In the genomic region with DNA sequence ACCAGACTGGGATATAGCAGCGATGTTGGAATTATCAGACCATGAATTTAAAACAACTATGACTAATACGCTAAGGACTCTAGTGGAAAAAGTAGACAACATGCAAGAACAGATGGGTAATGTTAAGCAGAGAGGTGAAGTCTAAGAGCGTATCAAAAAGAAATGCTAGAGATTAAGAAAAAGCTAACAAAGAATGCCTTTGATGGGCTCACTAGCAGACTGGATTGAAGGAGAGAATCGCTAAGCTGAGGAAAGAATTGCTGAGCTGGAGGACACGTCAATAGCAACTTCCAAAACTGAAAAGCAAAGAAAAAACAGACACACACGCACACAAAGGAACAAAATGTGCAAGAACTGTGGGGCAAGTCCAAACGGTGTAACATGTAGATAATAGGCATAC, we compare ENCODE assay signal across 30 cellular contexts. TPM values are rescaled to one million over a fixed set of nuclear protein-coding genes. Genes with fewer than 3 reads are reported as not detected.
DNase-seq lines count a peak whose midpoint lies in the region; ATAC-seq and TF ChIP-seq lines count a peak whose summit lies in the region.
"Had no signal": no experiment of that assay in that cellular context is flagged by ENCODE, and none has a peak within 500 bp of the region (broad histone marks: within the 10 kb centered on the region; RNA-seq: fewer than 3 reads in every experiment).

No MANE protein-coding gene starts in this region.

- H2AK5ac ChIP-seq in mesenchymal stem cell (ENCODE audit: low read length, severe bottlenecking) = no peak overlapping the region

- H3K27ac ChIP-seq in right atrium auricular region (peak overlapping the region in 1 of 2 donors; percentile 27), mesenchymal stem cell (ENCODE audit: low read length, poor library complexity, severe bottlenecking) (peak overlapping the region; percentile 84), uterus (no peak overlapping the region)
- H3K27ac ChIP-seq: adrenal gland, brain microvascular endothelial cell, HL-60, skin epidermis, thoracic aorta had no signal

- H3K27ac Mint-ChIP-seq in stimulated activated memory B cell treated with anti-CD40 and anti-IgM and Interleukin-4, amounts not matched to agents 10 μg/mL and 1 μg/mL and 100 μg/mL, for 72 hours = peak overlapping the region; percentile 10
- H3K27ac Mint-ChIP-seq: activated CD4-positive, alpha-beta memory T cell treated with anti-CD3 and anti-CD28 coated beads for 36 hours; T-helper 17 cell had no signal

- TF ChIP-seq CTCF in right atrium auricular region (IDR thresholded peaks at IDR 0.05) = no peak
- no peak for TF ChIP-seq CTCF in uterus (IDR thresholded peaks at IDR 0.05)

- H4K91ac ChIP-seq in mesenchymal stem cell (ENCODE audit: low read length) = no peak overlapping the region

- no peak overlapping the region for H2AFZ ChIP-seq in mesenchymal stem cell (ENCODE audit: low read depth, low read length)

- DNase-seq in left ventricle myocardium superior (no peak), right atrium auricular region (ENCODE audit: low spot score) (no peak), mesenchymal stem cell (no peak), NCI-H748 (lab: John Stamatoyannopoulos, UW; ENCODE audit: unreplicated experiment) (no peak), DMS53 (lab: John Stamatoyannopoulos, UW) (no peak), uterus (no peak)
- DNase-seq: activated CD4-positive, alpha-beta memory T cell treated with anti-CD3 and anti-CD28 coated beads for 36 hours; activated CD4-positive, alpha-beta T cell treated with anti-CD3 and anti-CD28 coated beads for 1 hour; activated CD8-positive, alpha-beta memory T cell treated with anti-CD3 and anti-CD28 coated beads, Interleukin-2, amount 50 U/mL, for 4 hours; activated naive CD4-positive, alpha-beta T cell treated with Interleukin-2 at 50 U/mL for 16 hours; adrenal gland; brain microvascular endothelial cell; islet precursor cell; KBM-7; midbrain; naive thymus-derived CD4-positive, alpha-beta T cell; NCI-H1092 treated with DMSO at 0.1 percent for 48 hours; NCI-H187 treated with DMSO at 0.1 percent for 48 hours; NCI-H2171 treated with DMSO at 0.1 percent for 48 hours; NCI-H524 treated with DMSO at 0.1 percent for 48 hours; occipital lobe; PC-3; Right ventricle myocardium superior; stimulated activated naive CD4-positive, alpha-beta T cell treated with Interleukin-2 at 50 U/mL for 16 hours; T-helper 17 cell had no signal

- peaks cover 2% of the 10 kb centered on the region for H3K79me1 ChIP-seq in mesenchymal stem cell (replicated peaks; ENCODE audit: low read length, poor library complexity, severe bottlenecking)

- ATAC-seq in left ventricle myocardium superior (peak; percentile 44), esophagus mucosa (peak; percentile 51)
- ATAC-seq in stimulated activated memory B cell treated with anti-CD40 and anti-IgM and Interleukin-4, amounts not matched to agents 10 μg/mL and 1 μg/mL and 100 μg/mL, for 72 hours = no peak
- ATAC-seq: naive thymus-derived CD4-positive, alpha-beta T cell; PC-3; T-helper 17 cell had no signal

- no peak overlapping the region for H2BK120ac ChIP-seq in mesenchymal stem cell (ENCODE audit: low read depth, low read length)

- H2BK15ac ChIP-seq in mesenchymal stem cell (ENCODE audit: low read depth, poor library complexity, severe bottlenecking) = no peak overlapping the region

- peak overlapping the region; percentile 35 for H3K4me2 ChIP-seq in mesenchymal stem cell (ENCODE audit: low read length, poor library complexity, severe bottlenecking)

- H3K4ac ChIP-seq in mesenchymal stem cell (ENCODE audit: low read depth in 1 of 2, low read length in 2 of 2) = no peak overlapping the region

- H3K4me1 Mint-ChIP-seq in stimulated activated memory B cell treated with anti-CD40 and anti-IgM and Interleukin-4, amounts not matched to agents 10 μg/mL and 1 μg/mL and 100 μg/mL, for 72 hours = peaks cover 11% of the 10 kb centered on the region
- H3K4me1 Mint-ChIP-seq: naive thymus-derived CD4-positive, alpha-beta T cell had no signal

- no peak overlapping the region for H2BK5ac ChIP-seq in mesenchymal stem cell (ENCODE audit: low read depth, low read length, poor library complexity, severe bottlenecking)

- H3K9me3 ChIP-seq in right atrium auricular region (no peaks in the 10 kb centered on the region), mesenchymal stem cell (ENCODE audit: control insufficient read depth, low read length) (no peaks in the 10 kb centered on the region), uterus (no peaks in the 10 kb centered on the region)
- H3K9me3 ChIP-seq: adrenal gland, thoracic aorta had no signal

- H3K23ac ChIP-seq in mesenchymal stem cell (ENCODE audit: low read length in 2 of 2) = no peak overlapping the region

- no peak overlapping the region for H4K8ac ChIP-seq in mesenchymal stem cell (ENCODE audit: low read length)

- no peak overlapping the region for H3K9ac ChIP-seq in mesenchymal stem cell (ENCODE audit: low read length)

- no peak overlapping the region for H3K4me3 Mint-ChIP-seq in stimulated activated memory B cell treated with anti-CD40 and anti-IgM and Interleukin-4, amounts not matched to agents 10 μg/mL and 1 μg/mL and 100 μg/mL, for 72 hours
- H3K4me3 Mint-ChIP-seq: activated CD4-positive, alpha-beta memory T cell treated with anti-CD3 and anti-CD28 coated beads for 36 hours; naive thymus-derived CD4-positive, alpha-beta T cell; T-helper 17 cell had no signal

- intact Hi-C loops in left ventricle myocardium superior (cut with micrococcal nuclease) (no loop called here), uterus (cut with DNase I; ENCODE audit: low total_unique reads) (no loop called here)

- no peak overlapping the region for H3K4me3 ChIP-seq in right atrium auricular region
- no peak overlapping the region for H3K4me3 ChIP-seq in mesenchymal stem cell (ENCODE audit: insufficient read depth in 1 of 2, low read depth in 1 of 2, low read length in 2 of 2)
- H3K4me3 ChIP-seq in uterus = no peak overlapping the region
- H3K4me3 ChIP-seq: adrenal gland, skin epidermis, thoracic aorta had no signal

- H3K27me3 Mint-ChIP-seq in stimulated activated memory B cell treated with anti-CD40 and anti-IgM and Interleukin-4, amounts not matched to agents 10 μg/mL and 1 μg/mL and 100 μg/mL, for 72 hours = no peaks in the 10 kb centered on the region
- H3K27me3 Mint-ChIP-seq: activated CD4-positive, alpha-beta memory T cell treated with anti-CD3 and anti-CD28 coated beads for 36 hours; naive thymus-derived CD4-positive, alpha-beta T cell; T-helper 17 cell had no signal

- no peak overlapping the region for H3K18ac ChIP-seq in mesenchymal stem cell (ENCODE audit: low read depth in 1 of 2, low read length in 2 of 2)

- peaks cover 33% of the 10 kb centered on the region for H3K36me3 Mint-ChIP-seq in stimulated activated memory B cell treated with anti-CD40 and anti-IgM and Interleukin-4, amounts not matched to agents 10 μg/mL and 1 μg/mL and 100 μg/mL, for 72 hours

- H3K14ac ChIP-seq in mesenchymal stem cell (ENCODE audit: low read length in 2 of 2) = no peak overlapping the region

- 95% methylated on average over 5 of the region's 7 CpGs for WGBS in mesenchymal stem cell

- no peaks in the 10 kb centered on the region for H3K27me3 ChIP-seq in right atrium auricular region
- no peaks in the 10 kb centered on the region for H3K27me3 ChIP-seq in mesenchymal stem cell (ENCODE audit: control insufficient read depth in 1 of 2, insufficient read depth in 1 of 2, low read length in 2 of 2)
- H3K27me3 ChIP-seq in uterus = no peaks in the 10 kb centered on the region
- H3K27me3 ChIP-seq: adrenal gland, brain microvascular endothelial cell had no signal

- H3K9me3 Mint-ChIP-seq in stimulated activated memory B cell treated with anti-CD40 and anti-IgM and Interleukin-4, amounts not matched to agents 10 μg/mL and 1 μg/mL and 100 μg/mL, for 72 hours = no peaks in the 10 kb centered on the region
- H3K9me3 Mint-ChIP-seq: activated CD4-positive, alpha-beta memory T cell treated with anti-CD3 and anti-CD28 coated beads for 36 hours had no signal

- no peak for TF ChIP-seq POLR2A in uterus (IDR thresholded peaks at IDR 0.05)

- no peak overlapping the region for H2BK12ac ChIP-seq in mesenchymal stem cell (ENCODE audit: low read length in 2 of 2)

- H3K4me1 ChIP-seq in right atrium auricular region = no peaks in the 10 kb centered on the region
- H3K4me1 ChIP-seq in mesenchymal stem cell (ENCODE audit: control insufficient read depth, insufficient read depth, low read depth, low read length) = peaks cover 3% of the 10 kb centered on the region
- no peaks in the 10 kb centered on the region for H3K4me1 ChIP-seq in uterus
- H3K4me1 ChIP-seq: adrenal gland had no signal

- H3K36me3 ChIP-seq in right atrium auricular region = peaks cover 23% of the 10 kb centered on the region
- H3K36me3 ChIP-seq in mesenchymal stem cell (ENCODE audit: control insufficient read depth in 1 of 2, insufficient read depth in 2 of 2, low read depth in 1 of 2, low read length in 2 of 2) = peaks cover 4 to 50% of the 10 kb centered on the region in 2 experiments
- no peaks in the 10 kb centered on the region for H3K36me3 ChIP-seq in uterus

RNA-seq across cellular contexts. Expression of a gene that starts 20.0 kb away (rescaled TPM):
- 10.9 TPM for total RNA-seq in left ventricle myocardium superior
- 10 to 100 TPM; 16.6 to 25.9 TPM for total RNA-seq in right atrium auricular region
- 28.0 TPM for total RNA-seq in esophagus mucosa
- polyA plus RNA-seq in mesenchymal stem cell (2013, experiment 1 of 2) = 80.4 TPM
- polyA plus RNA-seq in mesenchymal stem cell (2013, experiment 2 of 2) = 85.5 TPM
- total RNA-seq in uterus = 100 to 1,000 TPM in 1 of 4 donors, 10 to 100 TPM in 3; 12.8 to 118 (median 52.4) TPM

RNA-seq across cellular contexts. Expression of a gene that starts 48.0 kb away (rescaled TPM):
- total RNA-seq in left ventricle myocardium superior (53.5 TPM), right atrium auricular region (10 to 100 TPM; 36.6 to 39.7 TPM), esophagus mucosa (21.3 TPM), uterus (10 to 100 TPM in 3 of 4 donors, 1 to 10 TPM in 1; 9.5 to 65.9 (median 41.0) TPM)
- polyA plus RNA-seq in mesenchymal stem cell (2013, experiment 1 of 2) = 29.1 TPM
- 28.6 TPM for polyA plus RNA-seq in mesenchymal stem cell (2013, experiment 2 of 2)
